8 cellular contexts compared by ENCODE assay signal in the genomic region with DNA sequence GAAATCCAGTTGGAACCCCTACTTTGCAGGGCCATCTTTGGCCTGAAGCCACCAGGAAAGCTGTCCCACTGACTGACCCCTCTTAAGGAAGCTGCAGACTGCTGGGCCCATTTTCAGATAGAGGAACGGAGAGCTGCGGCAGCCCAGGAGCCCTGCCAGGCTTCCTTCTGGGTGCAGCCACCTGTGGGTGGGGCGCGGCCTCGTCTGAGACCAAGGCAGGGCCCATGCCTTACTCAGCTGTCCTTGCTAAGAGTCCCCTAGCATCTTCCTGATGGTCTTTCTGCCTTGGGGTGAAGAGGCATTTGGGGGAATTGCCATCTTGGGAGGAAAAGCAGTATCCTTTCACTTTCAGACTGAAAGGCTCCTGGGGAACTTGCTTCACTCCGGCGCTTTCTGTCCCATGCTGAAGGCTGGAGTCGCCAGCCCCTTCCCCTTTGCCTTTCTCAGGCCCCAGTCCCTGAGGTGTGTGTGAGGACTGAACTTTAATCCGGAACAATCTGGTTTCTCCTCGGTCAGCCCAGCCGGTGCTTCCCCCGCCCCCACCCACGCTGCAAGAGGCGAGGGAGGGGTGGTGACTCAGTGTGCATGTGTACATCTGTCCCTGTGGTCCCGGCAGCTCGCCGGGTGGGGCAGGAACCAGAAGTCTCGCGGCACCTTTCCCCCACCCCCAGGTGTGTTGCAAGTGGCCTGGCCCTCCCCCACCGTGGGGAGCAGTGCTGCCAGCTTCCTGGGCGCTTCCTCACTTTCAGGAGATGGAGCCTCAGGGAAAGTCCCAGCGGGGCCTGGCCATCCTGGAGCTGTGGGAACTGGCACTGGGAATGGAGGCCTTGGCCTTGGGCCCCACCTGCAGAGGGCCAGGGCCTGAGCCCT. TPM values are rescaled to one million over a fixed set of nuclear protein-coding genes. Genes with fewer than 3 reads are reported as not detected.
DNase-seq lines count a peak whose midpoint lies in the region; ATAC-seq and TF ChIP-seq lines count a peak whose summit lies in the region.

No MANE protein-coding gene starts in this region.

- peak overlapping the region; percentile 98 for H3K27ac ChIP-seq in RWPE2 (ENCODE audit: poor library complexity, severe bottlenecking)

- H3K9me3 ChIP-seq in RWPE2 (ENCODE audit: severe bottlenecking), result no peaks in the 10 kb centered on the region

- TF ChIP-seq CTCF in GM12865 (IDR thresholded peaks at IDR 0.05; ENCODE audit: insufficient read depth, low read depth, low read length, missing control alignments) (no peak), RWPE2 (IDR thresholded peaks at IDR 0.05; ENCODE audit: poor library complexity, severe bottlenecking) (no peak)

- DNase-seq in GM12865 (ENCODE audit: low read depth), result peak; percentile 90
- DNase-seq in RWPE2 (ENCODE audit: low spot score), result peak; percentile 99
- DNase-seq in activated gamma-delta T cell treated with anti-CD3 and anti-CD28 coated beads, Interleukin-2, amount 50 U/mL, for 16 hours (ENCODE audit: low read depth), result peak; percentile 89
- DNase-seq in cardiac septum (ENCODE audit: low spot score), result peak; percentile 94
- DNase-seq in skeletal muscle cell (ENCODE audit: low read depth), result peak; percentile 71
- no peak for DNase-seq in NCI-H446 (lab: John Stamatoyannopoulos, UW)

- peaks cover 95% of the 10 kb centered on the region for H3K36me3 ChIP-seq in RWPE2 (ENCODE audit: low read depth)

- H3K4me1 ChIP-seq in RWPE2 (ENCODE audit: insufficient read depth, poor library complexity, severe bottlenecking), result peaks cover 21% of the 10 kb centered on the region

- no peaks in the 10 kb centered on the region for H3K27me3 ChIP-seq in RWPE2 (ENCODE audit: insufficient read depth, poor library complexity, severe bottlenecking)

- intact Hi-C loops in cardiac septum (cut with DNase I), result no loop called here

- H3K4me3 ChIP-seq in GM12865 (ENCODE audit: low read depth, low read length) (peak overlapping the region; percentile 80), RWPE2 (ENCODE audit: severe bottlenecking) (peak overlapping the region; percentile 79), skeletal muscle cell (ENCODE audit: low read depth, low read length) (peak overlapping the region; percentile 35)

- ATAC-seq in HG03175 (IDR thresholded peaks at IDR 0.05; ENCODE audit: unreplicated experiment) (peak; percentile 42), RWPE2 (ENCODE audit: low read depth) (peak; percentile 37), HG03039 (IDR thresholded peaks at IDR 0.05; ENCODE audit: unreplicated experiment) (no peak)

RNA-seq across cellular contexts. Expression of a gene that starts 5.1 kb away (rescaled TPM):
- 3.3 TPM for total RNA-seq in cardiac septum

RNA-seq across cellular contexts. Expression of a gene that starts 35.1 kb away (rescaled TPM):
- 40.1 TPM for total RNA-seq in cardiac septum

Comparison
In these comparisons a context has a peak if more than half of its experiments do, and no peak if none do; other contexts are left out.
1. DNase-seq: peak in GM12865 (single experiment), RWPE2 (single experiment), activated gamma-delta T cell treated with anti-CD3 and anti-CD28 coated beads, Interleukin-2, amount 50 U/mL, for 16 hours (single experiment), cardiac septum (single experiment) and skeletal muscle cell (single experiment); none in NCI-H446 (0 of 2).
2. Peak in every context shown above with its lines, with median percentiles within 50 percentile points of each other: H3K4me3 ChIP-seq.